Comparison of ENCODE assay signal across 4 cellular contexts in genomic region chr2:99410276-99410675, GRCh38.
"Had no signal": no experiment of that assay in that cellular context is flagged by ENCODE, and none has a peak within 500 bp of the region (broad histone marks: within the 10 kb centered on the region; RNA-seq: fewer than 3 reads in every experiment).

No MANE protein-coding gene starts in this region.

- H3K4me1 Mint-ChIP-seq: GM23338 had no signal

- H3K27ac Mint-ChIP-seq: GM23338 had no signal

- H3K4me3 Mint-ChIP-seq: GM23338, H9 had no signal

- H3K9me3 Mint-ChIP-seq: GM23338, H9 had no signal

- H3K4me3 ChIP-seq: GM23338 had no signal

- DNase-seq: H9, HCEC 1CT, IMR-90 had no signal
